ENCODE assay signal across 1 cellular context in the genomic region with DNA sequence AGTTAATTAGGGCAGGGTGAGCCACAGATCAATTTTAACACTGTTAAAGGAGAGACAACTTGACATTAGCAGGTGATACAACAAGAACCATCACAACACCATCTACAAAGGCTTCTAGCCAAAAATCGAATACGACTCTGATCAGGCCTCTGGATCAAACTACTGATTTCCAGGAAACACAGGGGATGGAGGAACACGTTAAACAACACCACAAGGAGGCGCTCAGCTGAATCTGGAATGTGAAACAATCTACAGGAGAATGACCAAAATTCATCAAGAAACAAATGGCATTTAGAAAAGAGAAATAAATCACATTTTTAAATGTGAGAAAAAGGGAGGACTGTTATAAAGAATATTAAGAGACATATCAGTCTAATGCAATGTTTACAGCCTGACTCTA.
TF ChIP-seq lines count a peak whose summit lies in the region.

No MANE protein-coding gene starts in this region.

TF ChIP-seq in HepG2, 621 proteins besides CTCF, POLR2A, EP300 and RAD21:
- TF ChIP-seq ZNF776 (CRISPR knock-in tag; IDR thresholded peaks at IDR 0.05) (no peak), CBX5 (CRISPR knock-in tag; IDR thresholded peaks at IDR 0.05; ENCODE audit: borderline replicate concordance) (no peak), ONECUT2 (CRISPR knock-in tag; IDR thresholded peaks at IDR 0.05) (no peak), ZNF484 (CRISPR knock-in tag; IDR thresholded peaks at IDR 0.05; ENCODE audit: borderline replicate concordance, low read depth) (peak; percentile 43; the same call in 1 of the 2 replicates), SMC3 (IDR thresholded peaks at IDR 0.05; ENCODE audit: low read length) (0 out of 2 replicates have a peak, but pooled peaks have one; percentile 21), ZNF747 (CRISPR knock-in tag; IDR thresholded peaks at IDR 0.05; ENCODE audit: borderline replicate concordance) (no peak)
- TF ChIP-seq, protein P1, sequence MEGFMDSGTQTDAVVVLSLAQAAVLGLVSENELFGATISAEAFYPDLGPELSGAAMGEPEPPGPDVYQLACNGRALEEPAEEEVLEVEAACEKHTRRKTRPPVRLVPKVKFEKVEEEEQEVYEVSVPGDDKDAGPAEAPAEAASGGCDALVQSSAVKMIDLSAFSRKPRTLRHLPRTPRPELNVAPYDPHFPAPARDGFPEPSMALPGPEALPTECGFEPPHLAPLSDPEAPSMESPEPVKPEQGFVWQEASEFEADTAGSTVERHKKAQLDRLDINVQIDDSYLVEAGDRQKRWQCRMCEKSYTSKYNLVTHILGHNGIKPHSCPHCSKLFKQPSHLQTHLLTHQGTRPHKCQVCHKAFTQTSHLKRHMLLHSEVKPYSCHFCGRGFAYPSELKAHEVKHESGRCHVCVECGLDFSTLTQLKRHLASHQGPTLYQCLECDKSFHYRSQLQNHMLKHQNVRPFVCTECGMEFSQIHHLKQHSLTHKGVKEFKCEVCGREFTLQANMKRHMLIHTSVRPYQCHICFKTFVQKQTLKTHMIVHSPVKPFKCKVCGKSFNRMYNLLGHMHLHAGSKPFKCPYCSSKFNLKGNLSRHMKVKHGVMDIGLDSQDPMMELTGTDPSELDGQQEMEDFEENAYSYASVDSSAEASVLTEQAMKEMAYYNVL (CRISPR knock-in tag; IDR thresholded peaks at IDR 0.05; ENCODE audit: borderline replicate concordance), result no peak
